23 cellular contexts compared by ENCODE assay signal in the genomic region with DNA sequence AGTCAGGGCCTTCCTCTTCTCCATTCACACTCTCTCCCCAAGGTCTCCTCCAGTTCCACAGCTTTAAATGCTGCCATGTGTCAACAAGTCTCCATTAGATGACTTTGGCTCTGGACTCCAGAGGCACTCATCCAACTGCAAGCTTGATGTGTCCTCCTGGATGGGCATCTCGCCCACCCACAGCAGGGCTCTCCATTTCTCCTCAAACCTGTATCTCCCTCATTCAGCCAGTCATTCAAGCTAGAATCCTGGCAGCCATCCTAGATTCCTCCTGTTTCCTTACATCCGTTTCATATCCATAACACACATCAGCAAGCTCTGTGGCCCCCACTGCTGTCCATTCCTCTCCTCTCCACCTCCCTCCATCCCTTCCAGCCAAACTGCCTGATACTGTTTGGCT.
DNase-seq lines count a peak whose midpoint lies in the region; TF ChIP-seq lines count a peak whose summit lies in the region.
"Had no signal": no experiment of that assay in that cellular context is flagged by ENCODE, and none has a peak within 500 bp of the region (broad histone marks: within the 10 kb centered on the region; RNA-seq: fewer than 3 reads in every experiment).

No MANE protein-coding gene starts in this region.

- H3K4me1 ChIP-seq in adrenal gland (replicated peaks in 1 of 2), result no peaks in the 10 kb centered on the region
- H3K4me1 ChIP-seq: tibial nerve had no signal

- H3K36me3 ChIP-seq in adrenal gland (replicated peaks in 1 of 2), result no peaks in the 10 kb centered on the region
- H3K36me3 ChIP-seq: tibial nerve had no signal

- no peak for TF ChIP-seq CTCF in adrenal gland (IDR thresholded peaks at IDR 0.05)

- intact Hi-C loops in adrenal gland (cut with DNase I), result no loop called here

- no peaks in the 10 kb centered on the region for H3K36me3 Mint-ChIP-seq in activated naive CD4-positive, alpha-beta T cell treated with anti-CD3 and anti-CD28 coated beads, Interleukin-2, amount 50 U/mL, for 24 hours
- no peaks in the 10 kb centered on the region for H3K36me3 Mint-ChIP-seq in activated naive CD4-positive, alpha-beta T cell treated with anti-CD3 and anti-CD28 coated beads, Interleukin-2, amount 10 ng/mL, durations not matched to agents 7 days and 5 days
- H3K36me3 Mint-ChIP-seq: naive B cell had no signal

- no peak overlapping the region for H3K27ac ChIP-seq in adrenal gland
- H3K27ac ChIP-seq: dorsolateral prefrontal cortex, tibial nerve had no signal

- DNase-seq in activated naive CD4-positive, alpha-beta T cell treated with anti-CD3 and anti-CD28 coated beads, Interleukin-2, amount 10 ng/mL, durations not matched to agents 7 days and 5 days, result no peak
- DNase-seq in NCI-H345 treated with DMSO at 0.1 percent for 48 hours (lab: John Stamatoyannopoulos, UW; ENCODE audit: unreplicated experiment) (peak; percentile 4), cerebellum (ENCODE audit: low spot score) (peak; percentile 50), AG20443 (ENCODE audit: low spot score) (no peak), adrenal gland (no peak), DMS114 treated with DMSO at 0.1 percent for 48 hours (lab: John Stamatoyannopoulos, UW; ENCODE audit: unreplicated experiment) (no peak)
- DNase-seq in activated T-cell treated with anti-CD3 and anti-CD28 coated beads, Interleukin-2, amount 50 U/mL, for 1 hour, result no peak
- DNase-seq: activated CD4-positive, alpha-beta T cell treated with anti-CD3 and anti-CD28 coated beads, Interleukin-2, amount 50 U/mL, for 4 hours; activated CD8-positive, alpha-beta memory T cell treated with anti-CD3 and anti-CD28 coated beads, Interleukin-2, amount 50 U/mL, for 4 hours; Calu3; KBM-7; left colon; MV-4-11; naive B cell; NCI-H187; NCI-H526; occipital lobe; stimulated activated CD4-positive, alpha-beta T cell treated with anti-CD3 and anti-CD28 coated beads, Interleukin-2, amount 100 ng/mL, for 48 hours; stimulated activated naive CD8-positive, alpha-beta T cell treated with anti-CD3 and anti-CD28 coated beads, Interleukin-15, Interleukin-2, amounts not matched to agents 100 U/mL and 50 U/mL, for 24 hours; T-helper 9 cell had no signal

- H3K27me3 ChIP-seq in adrenal gland, result no peaks in the 10 kb centered on the region
- H3K27me3 ChIP-seq: tibial nerve had no signal

- no peak for TF ChIP-seq POLR2A in adrenal gland (IDR thresholded peaks at IDR 0.05)

- H3K9me3 Mint-ChIP-seq in activated naive CD4-positive, alpha-beta T cell treated with anti-CD3 and anti-CD28 coated beads, Interleukin-2, amount 50 U/mL, for 24 hours, result no peaks in the 10 kb centered on the region
- H3K9me3 Mint-ChIP-seq in activated naive CD4-positive, alpha-beta T cell treated with anti-CD3 and anti-CD28 coated beads, Interleukin-2, amount 10 ng/mL, durations not matched to agents 7 days and 5 days, result no peaks in the 10 kb centered on the region

- no peaks in the 10 kb centered on the region for H3K9me3 ChIP-seq in adrenal gland (replicated peaks in 1 of 3)
- H3K9me3 ChIP-seq: tibial nerve had no signal

- 76 to 81% (median 77%) methylated on average over 2 of the region's 2 CpGs for WGBS in adrenal gland, 4 donors

- no peak overlapping the region for H3K4me3 Mint-ChIP-seq in activated naive CD4-positive, alpha-beta T cell treated with anti-CD3 and anti-CD28 coated beads, Interleukin-2, amount 50 U/mL, for 24 hours
- H3K4me3 Mint-ChIP-seq in activated naive CD4-positive, alpha-beta T cell treated with anti-CD3 and anti-CD28 coated beads, Interleukin-2, amount 10 ng/mL, durations not matched to agents 7 days and 5 days, result no peak overlapping the region
- H3K4me3 Mint-ChIP-seq: naive B cell had no signal

- peaks cover 13% of the 10 kb centered on the region for H3K4me1 Mint-ChIP-seq in activated naive CD4-positive, alpha-beta T cell treated with anti-CD3 and anti-CD28 coated beads, Interleukin-2, amount 50 U/mL, for 24 hours
- H3K4me1 Mint-ChIP-seq in activated naive CD4-positive, alpha-beta T cell treated with anti-CD3 and anti-CD28 coated beads, Interleukin-2, amount 10 ng/mL, durations not matched to agents 7 days and 5 days, result peaks cover 13% of the 10 kb centered on the region

- no peak overlapping the region for H3K4me3 ChIP-seq in adrenal gland
- H3K4me3 ChIP-seq: dorsolateral prefrontal cortex, tibial nerve had no signal

- H3K27ac Mint-ChIP-seq in activated naive CD4-positive, alpha-beta T cell treated with anti-CD3 and anti-CD28 coated beads, Interleukin-2, amount 50 U/mL, for 24 hours, result peak overlapping the region; percentile 12
- no peak overlapping the region for H3K27ac Mint-ChIP-seq in activated naive CD4-positive, alpha-beta T cell treated with anti-CD3 and anti-CD28 coated beads, Interleukin-2, amount 10 ng/mL, durations not matched to agents 7 days and 5 days

- H3K27me3 Mint-ChIP-seq in activated naive CD4-positive, alpha-beta T cell treated with anti-CD3 and anti-CD28 coated beads, Interleukin-2, amount 50 U/mL, for 24 hours, result no peaks in the 10 kb centered on the region
- H3K27me3 Mint-ChIP-seq in activated naive CD4-positive, alpha-beta T cell treated with anti-CD3 and anti-CD28 coated beads, Interleukin-2, amount 10 ng/mL, durations not matched to agents 7 days and 5 days, result peaks cover 11% of the 10 kb centered on the region
- H3K27me3 Mint-ChIP-seq: naive B cell had no signal

- CTCF ChIA-PET in activated naive CD4-positive, alpha-beta T cell treated with anti-CD3 and anti-CD28 coated beads, Interleukin-2, amount 10 ng/mL, durations not matched to agents 7 days and 5 days (lab: Charles Lee), result no interaction called here

Comparison
In these comparisons a context has a peak if more than half of its experiments do, and no peak if none do; other contexts are left out.
1. DNase-seq: peak in NCI-H345 treated with DMSO at 0.1 percent for 48 hours (single experiment) and cerebellum (single experiment); none in activated naive CD4-positive, alpha-beta T cell treated with anti-CD3 and anti-CD28 coated beads, Interleukin-2, amount 10 ng/mL, durations not matched to agents 7 days and 5 days (single experiment), activated T-cell treated with anti-CD3 and anti-CD28 coated beads, Interleukin-2, amount 50 U/mL, for 1 hour (single experiment), AG20443 (single experiment), adrenal gland (0 of 7) and DMS114 treated with DMSO at 0.1 percent for 48 hours (single experiment).